9 cellular contexts compared by ENCODE assay signal in the genomic region with DNA sequence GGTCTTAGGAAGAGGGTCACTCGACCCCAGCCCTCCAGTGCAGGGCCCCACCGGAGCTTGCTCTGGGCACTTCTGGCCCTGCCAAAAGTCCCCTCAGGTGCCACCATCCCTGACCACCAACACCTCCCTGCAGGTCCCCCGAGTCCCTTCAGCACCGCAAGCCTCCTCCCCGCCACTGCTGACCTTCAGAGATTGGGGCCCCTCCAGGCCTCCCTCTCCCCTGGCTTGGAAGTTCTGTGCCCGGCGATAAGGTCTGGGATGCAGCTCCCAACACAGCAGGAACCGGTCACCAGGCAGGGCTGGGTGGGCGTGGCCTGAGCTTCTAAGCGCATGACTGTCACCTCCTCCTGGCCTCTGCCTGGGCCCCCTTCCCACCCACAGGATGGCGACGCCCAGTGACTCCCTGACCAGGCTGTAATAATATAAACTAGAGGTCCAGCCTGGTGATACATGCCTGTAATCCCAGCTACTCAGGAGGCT. TPM values are rescaled to one million over a fixed set of nuclear protein-coding genes. Genes with fewer than 3 reads are reported as not detected.
DNase-seq lines count a peak whose midpoint lies in the region; ATAC-seq lines count a peak whose summit lies in the region.
"Had no signal": no experiment of that assay in that cellular context is flagged by ENCODE, and none has a peak within 500 bp of the region (broad histone marks: within the 10 kb centered on the region; RNA-seq: fewer than 3 reads in every experiment).

No MANE protein-coding gene starts in this region.

- peak overlapping the region; percentile 97 to 98 for H2BK12ac ChIP-seq in mesenchymal stem cell (ENCODE audit: low read length in 2 of 2)

- intact Hi-C loops in activated T-helper 2 cell treated with anti-CD3 and anti-CD28 coated beads, Interferon-gamma antibody, Interleukin-2, Interleukin-4, amounts not matched to agents 10 μg/mL and 5 μg/mL and 100 μg/mL, durations not matched to agents 14 hours and 24 hours and 36 hours (cut with micrococcal nuclease) = no loop called here

- H3K9ac ChIP-seq in mesenchymal stem cell (ENCODE audit: low read length) = peak overlapping the region; percentile 60

- no peaks in the 10 kb centered on the region for H3K36me3 Mint-ChIP-seq in activated T-helper 2 cell treated with anti-CD3 and anti-CD28 coated beads, Interferon-gamma antibody, Interleukin-2, Interleukin-4, amounts not matched to agents 10 μg/mL and 5 μg/mL and 100 μg/mL, durations not matched to agents 14 hours and 24 hours and 36 hours (ENCODE audit: low read depth)

- H3K9me3 Mint-ChIP-seq in activated T-helper 2 cell treated with anti-CD3 and anti-CD28 coated beads, Interferon-gamma antibody, Interleukin-2, Interleukin-4, amounts not matched to agents 10 μg/mL and 5 μg/mL and 100 μg/mL, durations not matched to agents 14 hours and 24 hours and 36 hours = no peaks in the 10 kb centered on the region

- H2BK15ac ChIP-seq in mesenchymal stem cell (ENCODE audit: low read depth, poor library complexity, severe bottlenecking) = peak overlapping the region; percentile 60

- H3K79me1 ChIP-seq in mesenchymal stem cell (replicated peaks; ENCODE audit: low read length, poor library complexity, severe bottlenecking) = peaks cover 14% of the 10 kb centered on the region

- no peaks in the 10 kb centered on the region for H3K27me3 Mint-ChIP-seq in activated T-helper 2 cell treated with anti-CD3 and anti-CD28 coated beads, Interferon-gamma antibody, Interleukin-2, Interleukin-4, amounts not matched to agents 10 μg/mL and 5 μg/mL and 100 μg/mL, durations not matched to agents 14 hours and 24 hours and 36 hours (ENCODE audit: low read depth)

- ATAC-seq in HG03354 (IDR thresholded peaks at IDR 0.05; ENCODE audit: poor library complexity, severe bottlenecking, unreplicated experiment) = no peak
- no peak for ATAC-seq in HG02870 (IDR thresholded peaks at IDR 0.05; ENCODE audit: unreplicated experiment)

- no peak overlapping the region for H3K4me3 Mint-ChIP-seq in activated T-helper 2 cell treated with anti-CD3 and anti-CD28 coated beads, Interferon-gamma antibody, Interleukin-2, Interleukin-4, amounts not matched to agents 10 μg/mL and 5 μg/mL and 100 μg/mL, durations not matched to agents 14 hours and 24 hours and 36 hours (ENCODE audit: low read depth)

- H3K4me1 Mint-ChIP-seq in activated T-helper 2 cell treated with anti-CD3 and anti-CD28 coated beads, Interferon-gamma antibody, Interleukin-2, Interleukin-4, amounts not matched to agents 10 μg/mL and 5 μg/mL and 100 μg/mL, durations not matched to agents 14 hours and 24 hours and 36 hours (ENCODE audit: low read depth) = peaks cover 6% of the 10 kb centered on the region

- no peak overlapping the region for H2AK5ac ChIP-seq in mesenchymal stem cell (ENCODE audit: low read length, severe bottlenecking)

- H2BK5ac ChIP-seq in mesenchymal stem cell (ENCODE audit: low read depth, low read length, poor library complexity, severe bottlenecking) = no peak overlapping the region

- peak overlapping the region; percentile 92 to 99 for H3K18ac ChIP-seq in mesenchymal stem cell (ENCODE audit: low read depth in 1 of 2, low read length in 2 of 2)

- 36% methylated on average over 12 of the region's 12 CpGs for WGBS in mesenchymal stem cell

- H4K91ac ChIP-seq in mesenchymal stem cell (ENCODE audit: low read length) = peak overlapping the region; percentile 98

- no peak overlapping the region for H3K23ac ChIP-seq in mesenchymal stem cell (ENCODE audit: low read length in 2 of 2)

- H3K4ac ChIP-seq in mesenchymal stem cell (ENCODE audit: low read depth in 1 of 2, low read length in 2 of 2) = peak overlapping the region; percentile 56 to 90

- no peak overlapping the region for H3K27ac ChIP-seq in mesenchymal stem cell (ENCODE audit: low read length, poor library complexity, severe bottlenecking)

- H3K27me3 ChIP-seq in mesenchymal stem cell (ENCODE audit: control insufficient read depth in 1 of 2, insufficient read depth in 1 of 2, low read length in 2 of 2) = no peaks in the 10 kb centered on the region

- peak overlapping the region; percentile 51 for H4K8ac ChIP-seq in mesenchymal stem cell (ENCODE audit: low read length)

- H3K9me3 ChIP-seq in mesenchymal stem cell (ENCODE audit: control insufficient read depth, low read length) = no peaks in the 10 kb centered on the region

- no peak overlapping the region for H3K14ac ChIP-seq in mesenchymal stem cell (ENCODE audit: low read length in 2 of 2)

- peak overlapping the region; percentile 93 for H2BK120ac ChIP-seq in mesenchymal stem cell (ENCODE audit: low read depth, low read length)

- H2AFZ ChIP-seq in mesenchymal stem cell (ENCODE audit: low read depth, low read length) = no peak overlapping the region

- no peak overlapping the region for H3K4me2 ChIP-seq in mesenchymal stem cell (ENCODE audit: low read length, poor library complexity, severe bottlenecking)

- peaks cover 88% of the 10 kb centered on the region for H3K4me1 ChIP-seq in mesenchymal stem cell (ENCODE audit: control insufficient read depth, insufficient read depth, low read depth, low read length)

- H3K4me3 ChIP-seq in mesenchymal stem cell (ENCODE audit: insufficient read depth in 1 of 2, low read depth in 1 of 2, low read length in 2 of 2) = peak overlapping the region in 1 of 2 experiments; percentile 44

- peaks cover 0 to 9% of the 10 kb centered on the region in 2 experiments for H3K36me3 ChIP-seq in mesenchymal stem cell (ENCODE audit: control insufficient read depth in 1 of 2, insufficient read depth in 2 of 2, low read depth in 1 of 2, low read length in 2 of 2)

- H3K27ac Mint-ChIP-seq in activated T-helper 2 cell treated with anti-CD3 and anti-CD28 coated beads, Interferon-gamma antibody, Interleukin-2, Interleukin-4, amounts not matched to agents 10 μg/mL and 5 μg/mL and 100 μg/mL, durations not matched to agents 14 hours and 24 hours and 36 hours = no peak overlapping the region

- DNase-seq in AG08396 (ENCODE audit: low spot score) (peak; percentile 85), M059J (ENCODE audit: low read depth) (peak; percentile 73), cerebellar cortex (ENCODE audit: low spot score) (peak; percentile 44), mesenchymal stem cell (peak; percentile 92), amygdala (lab: John Stamatoyannopoulos, UW) (no peak)
- no peak for DNase-seq in activated T-helper 2 cell treated with anti-CD3 and anti-CD28 coated beads, Interferon-gamma antibody, Interleukin-2, Interleukin-4, amounts not matched to agents 10 μg/mL and 5 μg/mL and 100 μg/mL, durations not matched to agents 14 hours and 24 hours and 36 hours (ENCODE audit: low spot score)
- DNase-seq: activated effector memory CD4-positive, alpha-beta T cell treated with Interleukin-2 at 50 U/mL for 16 hours had no signal

RNA-seq across cellular contexts. Expression of a gene that starts 11.2 kb away (rescaled TPM):
- 49.1 and 89.6 TPM in 2 replicates for total RNA-seq in M059J (2014; rRNA removed; shearing (Covaris generic))
- polyA plus RNA-seq in mesenchymal stem cell (2013, experiment 1 of 2) = 112 TPM
- 108 TPM for polyA plus RNA-seq in mesenchymal stem cell (2013, experiment 2 of 2)
- total RNA-seq in activated T-helper 2 cell treated with anti-CD3 and anti-CD28 coated beads, Interferon-gamma antibody, Interleukin-2, Interleukin-4, amounts not matched to agents 10 μg/mL and 5 μg/mL and 100 μg/mL, durations not matched to agents 14 hours and 24 hours and 36 hours = 240 and 255 TPM in 2 replicates

RNA-seq across cellular contexts. Expression of a gene that starts 29.7 kb away (rescaled TPM):
- total RNA-seq in M059J (2014; rRNA removed; shearing (Covaris generic)) = 12.8 and 44.4 TPM in 2 replicates
- polyA plus RNA-seq in mesenchymal stem cell (2013, experiment 1 of 2) = 3.1 TPM
- 3.0 TPM for polyA plus RNA-seq in mesenchymal stem cell (2013, experiment 2 of 2)
- total RNA-seq in activated T-helper 2 cell treated with anti-CD3 and anti-CD28 coated beads, Interferon-gamma antibody, Interleukin-2, Interleukin-4, amounts not matched to agents 10 μg/mL and 5 μg/mL and 100 μg/mL, durations not matched to agents 14 hours and 24 hours and 36 hours = 79.9 and 90.9 TPM in 2 replicates

RNA-seq across cellular contexts. Expression of a gene that starts 37.9 kb away (rescaled TPM):
- 136 and 151 TPM in 2 replicates for total RNA-seq in M059J (2014; rRNA removed; shearing (Covaris generic))
- polyA plus RNA-seq in mesenchymal stem cell (2013, experiment 1 of 2) = 157 TPM
- 164 TPM for polyA plus RNA-seq in mesenchymal stem cell (2013, experiment 2 of 2)
- total RNA-seq in activated T-helper 2 cell treated with anti-CD3 and anti-CD28 coated beads, Interferon-gamma antibody, Interleukin-2, Interleukin-4, amounts not matched to agents 10 μg/mL and 5 μg/mL and 100 μg/mL, durations not matched to agents 14 hours and 24 hours and 36 hours = 294 and 300 TPM in 2 replicates

Comparison
In these comparisons a context has a peak if more than half of its experiments do, and no peak if none do; other contexts are left out.
1. DNase-seq: peak in AG08396 (single experiment), M059J (single experiment), cerebellar cortex (single experiment) and mesenchymal stem cell (single experiment); none in activated T-helper 2 cell treated with anti-CD3 and anti-CD28 coated beads, Interferon-gamma antibody, Interleukin-2, Interleukin-4, amounts not matched to agents 10 μg/mL and 5 μg/mL and 100 μg/mL, durations not matched to agents 14 hours and 24 hours and 36 hours (single experiment) and amygdala (0 of 56).